Comparison of ENCODE assay signal across 9 cellular contexts in genomic region chr13:45490068-45490467, GRCh38. TPM values are rescaled to one million over a fixed set of nuclear protein-coding genes. Genes with fewer than 3 reads are reported as not detected.
DNase-seq lines count a peak whose midpoint lies in the region; ATAC-seq and TF ChIP-seq lines count a peak whose summit lies in the region.
"Had no signal": no experiment of that assay in that cellular context is flagged by ENCODE, and none has a peak within 500 bp of the region (broad histone marks: within the 10 kb centered on the region; RNA-seq: fewer than 3 reads in every experiment).

No MANE protein-coding gene starts in this region.

- peak overlapping the region; percentile 44 for H3K27ac Mint-ChIP-seq in activated T-cell treated with anti-CD3 and anti-CD28 coated beads, Interleukin-2, amount 50 U/mL, for 24 hours
- H3K27ac Mint-ChIP-seq in neural progenitor cell: no peak overlapping the region

- no peaks in the 10 kb centered on the region for H3K27me3 Mint-ChIP-seq in activated T-cell treated with anti-CD3 and anti-CD28 coated beads, Interleukin-2, amount 50 U/mL, for 24 hours
- peaks cover 2% of the 10 kb centered on the region for H3K27me3 Mint-ChIP-seq in neural progenitor cell (ENCODE audit: insufficient read depth, low read depth)

- TF ChIP-seq CTCF in astrocyte of the cerebellum (IDR thresholded peaks at IDR 0.05; ENCODE audit: low read depth, low read length, missing control alignments): peak; percentile 14
- peak; percentile 32 for TF ChIP-seq CTCF in neural progenitor cell (IDR thresholded peaks at IDR 0.05)

- no peak overlapping the region for H3K27ac ChIP-seq in neural progenitor cell
- H3K27ac ChIP-seq: upper lobe of left lung had no signal

- no peaks in the 10 kb centered on the region for H3K4me1 ChIP-seq in neural progenitor cell
- H3K4me1 ChIP-seq: upper lobe of left lung had no signal

- H3K9me3 ChIP-seq in neural progenitor cell (ENCODE audit: low read depth): no peaks in the 10 kb centered on the region
- H3K9me3 ChIP-seq: upper lobe of left lung had no signal

- H3K9me3 Mint-ChIP-seq in activated T-cell treated with anti-CD3 and anti-CD28 coated beads, Interleukin-2, amount 50 U/mL, for 24 hours: no peaks in the 10 kb centered on the region
- H3K9me3 Mint-ChIP-seq in neural progenitor cell: peaks cover 7% of the 10 kb centered on the region

- no peak overlapping the region for H3K4me3 Mint-ChIP-seq in activated T-cell treated with anti-CD3 and anti-CD28 coated beads, Interleukin-2, amount 50 U/mL, for 24 hours
- H3K4me3 Mint-ChIP-seq in neural progenitor cell: no peak overlapping the region

- no peak overlapping the region for H2AFZ ChIP-seq in neural progenitor cell (replicated peaks)

- H3K4me2 ChIP-seq in neural progenitor cell: no peak overlapping the region

- in situ Hi-C loops in astrocyte of the cerebellum (cut with HindIII; ENCODE audit: low sequenced_read_pairs): loop anchor here (5.0 kb wide), 1 partner anchor 87 kb away; no protein-coding TSS in a partner anchor

- H3F3A ChIP-seq in neural progenitor cell (ENCODE audit: low read depth): no peaks in the 10 kb centered on the region

- no peak for ATAC-seq in GM18909 (IDR thresholded peaks at IDR 0.05; ENCODE audit: poor library complexity, unreplicated experiment)
- no peak for ATAC-seq in GM21786 (IDR thresholded peaks at IDR 0.05; ENCODE audit: unreplicated experiment)

- H3K9ac ChIP-seq in neural progenitor cell: no peak overlapping the region

- no peak for DNase-seq in activated T-cell treated with anti-CD3 and anti-CD28 coated beads, Interleukin-2, amount 50 U/mL, for 24 hours
- DNase-seq in activated T-cell treated with anti-CD3 and anti-CD28 coated beads, Interleukin-2, amount 50 U/mL, for 48 hours: no peak
- DNase-seq in HuH-7 (ENCODE audit: low spot score): peak; percentile 14
- DNase-seq in astrocyte of the cerebellum (ENCODE audit: low read depth): no peak
- DNase-seq in neural progenitor cell (ENCODE audit: low spot score): no peak
- no peak for DNase-seq in NK-92 treated with Interleukin-12 subunit alpha and Interleukin-12 subunit beta, amount 100 ng/mL, for 24 hours (lab: John Stamatoyannopoulos, UW)
- DNase-seq: upper lobe of left lung had no signal

- H3K36me3 ChIP-seq in neural progenitor cell: peaks cover 19% of the 10 kb centered on the region

- peaks cover 64% of the 10 kb centered on the region for H3K36me3 Mint-ChIP-seq in activated T-cell treated with anti-CD3 and anti-CD28 coated beads, Interleukin-2, amount 50 U/mL, for 24 hours (ENCODE audit: low read depth)
- peaks cover 20% of the 10 kb centered on the region for H3K36me3 Mint-ChIP-seq in neural progenitor cell

- H3K4me1 Mint-ChIP-seq in activated T-cell treated with anti-CD3 and anti-CD28 coated beads, Interleukin-2, amount 50 U/mL, for 24 hours (ENCODE audit: low read depth): peaks cover 2% of the 10 kb centered on the region
- no peaks in the 10 kb centered on the region for H3K4me1 Mint-ChIP-seq in neural progenitor cell

- H3K79me2 ChIP-seq in neural progenitor cell (ENCODE audit: low read depth): no peaks in the 10 kb centered on the region

- H3K4me3 ChIP-seq in astrocyte of the cerebellum (ENCODE audit: low read depth, low read length) (no peak overlapping the region), neural progenitor cell (no peak overlapping the region)
- H3K4me3 ChIP-seq: upper lobe of left lung had no signal

- no peaks in the 10 kb centered on the region for H3K27me3 ChIP-seq in neural progenitor cell
- H3K27me3 ChIP-seq: upper lobe of left lung had no signal

- no peaks in the 10 kb centered on the region for H4K20me1 ChIP-seq in neural progenitor cell (ENCODE audit: low read depth)

RNA-seq across cellular contexts. Expression of gene COG3, which starts 25.3 kb away (rescaled TPM):
- total RNA-seq in neural progenitor cell (ENCODE audit: low replicate concordance): 26.2 and 36.0 TPM in 2 replicates
